In genomic region chr17:29929006-29929543, GRCh38 we compare ENCODE assay signal across 8 cellular contexts. TPM values are rescaled to one million over a fixed set of nuclear protein-coding genes. Genes with fewer than 3 reads are reported as not detected.
DNase-seq lines count a peak whose midpoint lies in the region; ATAC-seq and TF ChIP-seq lines count a peak whose summit lies in the region.

No MANE protein-coding gene starts in this region.

- H3K27ac ChIP-seq in RWPE2 (ENCODE audit: poor library complexity, severe bottlenecking) (peak overlapping the region; percentile 85), ectodermal cell (ENCODE audit: insufficient read depth, low read depth, low read length, poor library complexity, severe bottlenecking) (peak overlapping the region; percentile 71), mesodermal cell (ENCODE audit: low read depth, low read length, severe bottlenecking) (peak overlapping the region; percentile 82)

- H3K27me3 ChIP-seq in RWPE2 (ENCODE audit: insufficient read depth, poor library complexity, severe bottlenecking) = no peaks in the 10 kb centered on the region
- no peaks in the 10 kb centered on the region for H3K27me3 ChIP-seq in ectodermal cell (ENCODE audit: control insufficient read depth, insufficient read depth, low read length, poor library complexity, severe bottlenecking)

- H3K4me1 ChIP-seq in RWPE2 (ENCODE audit: insufficient read depth, poor library complexity, severe bottlenecking) = peaks cover 27% of the 10 kb centered on the region
- peaks cover 15% of the 10 kb centered on the region for H3K4me1 ChIP-seq in ectodermal cell (ENCODE audit: control insufficient read depth, insufficient read depth, low read length)
- peaks cover 6% of the 10 kb centered on the region for H3K4me1 ChIP-seq in mesodermal cell (ENCODE audit: control insufficient read depth, insufficient read depth, low read length, poor library complexity, severe bottlenecking)

- H3K9me3 ChIP-seq in RWPE2 (ENCODE audit: severe bottlenecking) (no peaks in the 10 kb centered on the region), ectodermal cell (ENCODE audit: control insufficient read depth, low read length) (no peaks in the 10 kb centered on the region), mesodermal cell (ENCODE audit: control insufficient read depth, low read length) (no peaks in the 10 kb centered on the region)

- WGBS in ectodermal cell, 2 experiments = 1 to 2% methylated on average over 13 of the region's 13 CpGs
- 0 to 1% methylated on average over 11 of the region's 13 CpGs for WGBS in mesodermal cell (ENCODE audit: insufficient coverage in 2 of 2), 2 experiments

- DNase-seq in D341Med (ENCODE audit: low spot score) = peak; percentile 62
- peak; percentile 66 for DNase-seq in HT-29 (ENCODE audit: low spot score)
- no peak for DNase-seq in RWPE2 (ENCODE audit: low spot score)
- no peak for DNase-seq in NCI-H2196 treated with DMSO at 0.1 percent for 48 hours (lab: John Stamatoyannopoulos, UW; ENCODE audit: unreplicated experiment)

- peak overlapping the region; percentile 62 for H3K4me3 ChIP-seq in RWPE2 (ENCODE audit: severe bottlenecking)
- peak overlapping the region; percentile 86 for H3K4me3 ChIP-seq in ectodermal cell (ENCODE audit: insufficient read depth, low read depth, low read length)
- peak overlapping the region; percentile 82 for H3K4me3 ChIP-seq in mesodermal cell (ENCODE audit: extremely low read depth, insufficient read depth, low read length, poor library complexity, severe bottlenecking)

- ATAC-seq in RWPE2 (ENCODE audit: low read depth) (peak; percentile 30), GM18502 (IDR thresholded peaks at IDR 0.05; ENCODE audit: poor library complexity, unreplicated experiment) (no peak), GM18867 (IDR thresholded peaks at IDR 0.05; ENCODE audit: unreplicated experiment) (no peak)

- H3K36me3 ChIP-seq in RWPE2 (ENCODE audit: low read depth) = peaks cover 5% of the 10 kb centered on the region; the same call in 1 of the 2 replicates
- H3K36me3 ChIP-seq in ectodermal cell (ENCODE audit: control insufficient read depth, insufficient read depth, low read length) = no peaks in the 10 kb centered on the region
- H3K36me3 ChIP-seq in mesodermal cell (ENCODE audit: control insufficient read depth, insufficient read depth, low read length) = no peaks in the 10 kb centered on the region

- TF ChIP-seq CTCF in RWPE2 (IDR thresholded peaks at IDR 0.05; ENCODE audit: poor library complexity, severe bottlenecking) = no peak

RNA-seq across cellular contexts. Expression of gene SSH2, which starts 1.0 kb away (rescaled TPM):
- 6.6 and 8.3 TPM in 2 replicates for total RNA-seq in HT-29 (2014; rRNA removed; shearing (Covaris generic))
- polyA plus RNA-seq in ectodermal cell (2013, experiment 1 of 4) = 19.4 TPM
- polyA plus RNA-seq in ectodermal cell (2013, experiment 2 of 4) = 20.0 TPM
- polyA plus RNA-seq in ectodermal cell (2013, experiment 3 of 4) = 13.8 TPM
- polyA plus RNA-seq in ectodermal cell (2013, experiment 4 of 4) = 13.9 TPM
- 20.6 TPM for polyA plus RNA-seq in mesodermal cell (2013, experiment 1 of 2)
- 23.4 TPM for polyA plus RNA-seq in mesodermal cell (2013, experiment 2 of 2)

RNA-seq across cellular contexts. Expression of gene EFCAB5, which starts 12.4 kb away (rescaled TPM):
- 0.51 TPM in 1 of 2 replicates, not detected in the other for total RNA-seq in HT-29 (2014; rRNA removed; shearing (Covaris generic))
- 1.00 TPM for polyA plus RNA-seq in ectodermal cell (2013, experiment 1 of 4)
- polyA plus RNA-seq in ectodermal cell (2013, experiment 2 of 4) = 0.87 TPM
- 0.37 TPM for polyA plus RNA-seq in ectodermal cell (2013, experiment 3 of 4)
- polyA plus RNA-seq in ectodermal cell (2013, experiment 4 of 4) = 0.49 TPM
- 0.59 TPM for polyA plus RNA-seq in mesodermal cell (2013, experiment 1 of 2)
- not detected for polyA plus RNA-seq in mesodermal cell (2013, experiment 2 of 2)

Comparison
In these comparisons a context has a peak if more than half of its experiments do, and no peak if none do; other contexts are left out.
1. DNase-seq: peak in D341Med (single experiment) and HT-29 (single experiment); none in RWPE2 (single experiment) and NCI-H2196 treated with DMSO at 0.1 percent for 48 hours (single experiment).
2. Peak in every context shown above with its lines, with median percentiles within 50 percentile points of each other: H3K27ac ChIP-seq and H3K4me3 ChIP-seq.